40 cellular contexts compared by ENCODE assay signal in genomic region chr13:101393140-101393539, GRCh38. TPM values are rescaled to one million over a fixed set of nuclear protein-coding genes. Genes with fewer than 3 reads are reported as not detected.
"Had no signal": no experiment of that assay in that cellular context is flagged by ENCODE, and none has a peak within 500 bp of the region (broad histone marks: within the 10 kb centered on the region; RNA-seq: fewer than 3 reads in every experiment).

No MANE protein-coding gene starts in this region.

- H3K27me3 ChIP-seq: adrenal gland, brain microvascular endothelial cell, cardiac muscle cell, Peyer's patch had no signal

- ATAC-seq: activated naive CD4-positive, alpha-beta T cell treated with anti-CD3 and anti-CD28 coated beads, Interleukin-2, amount 50 U/mL, for 72 hours; activated T-cell treated with anti-CD3 and anti-CD28 coated beads, Interleukin-2, amount 50 U/mL, for 4 hours; PC-3 had no signal

- H3K27me3 Mint-ChIP-seq: activated B cell treated with CpG ODN at 0.5 μM for 24 hours had no signal

- H3K27ac Mint-ChIP-seq: activated B cell treated with CpG ODN at 0.5 μM for 24 hours; activated CD4-positive, alpha-beta memory T cell treated with anti-CD3 and anti-CD28 coated beads for 36 hours; activated naive CD4-positive, alpha-beta T cell treated with anti-CD3 and anti-CD28 coated beads for 36 hours; activated naive CD4-positive, alpha-beta T cell treated with anti-CD3 and anti-CD28 coated beads, Interleukin-2, amount 50 U/mL, for 72 hours; activated T-helper 1 cell treated with anti-CD3 and anti-CD28 coated beads, Interleukin-12 subunit alpha, Interleukin-12 subunit beta, Interleukin-2, Interleukin-4 antibody, amounts not matched to agents 30 ng/mL and 10 ng/mL and 1 ng/mL, durations not matched to agents 14 hours and 24 hours and 36 hours had no signal

- H3K36me3 ChIP-seq: adrenal gland, brain microvascular endothelial cell, cardiac muscle cell, Peyer's patch had no signal

- DNase-seq: activated B cell treated with CpG ODN at 0.5 μM for 24 hours; activated CD4-positive, alpha-beta memory T cell treated with anti-CD3 and anti-CD28 coated beads for 36 hours; activated CD4-positive, alpha-beta T cell treated with anti-CD3 and anti-CD28 coated beads for 4 hours; activated CD4-positive, alpha-beta T cell treated with anti-CD3 and anti-CD28 coated beads, Interleukin-2, amount 50 U/mL, for 1 hour; activated CD4-positive, CD25-positive, alpha-beta regulatory T cell treated with anti-CD3 and anti-CD28 coated beads, Interleukin-2, amount 50 U/mL, for 72 hours; activated CD8-positive, alpha-beta memory T cell treated with anti-CD3 and anti-CD28 coated beads, Interleukin-2, amount 50 U/mL, for 4 hours; activated gamma-delta T cell treated with Interleukin-2 at 50 U/mL for 16 hours; activated naive CD4-positive, alpha-beta T cell treated with anti-CD3 and anti-CD28 coated beads for 36 hours; activated T-cell treated with anti-CD3 and anti-CD28 coated beads for 4 hours; activated T-cell treated with anti-CD3 and anti-CD28 coated beads, Interleukin-2, amount 50 U/mL, for 4 hours; adrenal gland; brain microvascular endothelial cell; Kasumi-1; KG1; MM.1S; MV-4-11; NCI-H1092; NCI-H1417; NCI-H146; NCI-H187; NCI-H2029 treated with DMSO at 0.1 percent for 48 hours; NCI-H2107; NCI-H226; NCI-H446 treated with DMSO at 0.1 percent for 48 hours; NCI-H69; NCI-H82; PC-3; Peyer's patch; Right ventricle myocardium superior; SW 1271; T-helper 1 cell; T-helper 2 cell; T-helper 9 cell had no signal

- H3K36me3 Mint-ChIP-seq: activated CD4-positive, alpha-beta memory T cell treated with anti-CD3 and anti-CD28 coated beads for 36 hours had no signal

- H3K4me3 Mint-ChIP-seq: activated B cell treated with CpG ODN at 0.5 μM for 24 hours; activated CD4-positive, alpha-beta memory T cell treated with anti-CD3 and anti-CD28 coated beads for 36 hours; activated naive CD4-positive, alpha-beta T cell treated with anti-CD3 and anti-CD28 coated beads for 36 hours; activated T-cell treated with anti-CD3 and anti-CD28 coated beads, Interleukin-2, amount 50 U/mL, for 4 hours; activated T-helper 1 cell treated with anti-CD3 and anti-CD28 coated beads, Interleukin-12 subunit alpha, Interleukin-12 subunit beta, Interleukin-2, Interleukin-4 antibody, amounts not matched to agents 30 ng/mL and 10 ng/mL and 1 ng/mL, durations not matched to agents 14 hours and 24 hours and 36 hours; central memory CD8-positive, alpha-beta T cell had no signal

- H3K9me3 ChIP-seq: adrenal gland, Peyer's patch had no signal

- H3K4me3 ChIP-seq: adrenal gland, cardiac muscle cell, Peyer's patch, SK-N-MC had no signal

- H3K4me1 Mint-ChIP-seq: activated B cell treated with CpG ODN at 0.5 μM for 24 hours had no signal

- H3K4me1 ChIP-seq: adrenal gland, Peyer's patch had no signal

- H3K27ac ChIP-seq: adrenal gland, brain microvascular endothelial cell, cardiac muscle cell, Peyer's patch, RWPE1, SK-N-MC, VCaP had no signal

- H3K9me3 Mint-ChIP-seq: activated B cell treated with CpG ODN at 0.5 μM for 24 hours; activated CD4-positive, alpha-beta memory T cell treated with anti-CD3 and anti-CD28 coated beads for 36 hours; activated naive CD4-positive, alpha-beta T cell treated with anti-CD3 and anti-CD28 coated beads for 36 hours; activated naive CD4-positive, alpha-beta T cell treated with anti-CD3 and anti-CD28 coated beads, Interleukin-2, amount 50 U/mL, for 72 hours; activated T-cell treated with anti-CD3 and anti-CD28 coated beads, Interleukin-2, amount 50 U/mL, for 4 hours; activated T-helper 1 cell treated with anti-CD3 and anti-CD28 coated beads, Interleukin-12 subunit alpha, Interleukin-12 subunit beta, Interleukin-2, Interleukin-4 antibody, amounts not matched to agents 30 ng/mL and 10 ng/mL and 1 ng/mL, durations not matched to agents 14 hours and 24 hours and 36 hours; central memory CD8-positive, alpha-beta T cell had no signal

RNA-seq across cellular contexts. Expression of gene NALCN, which starts 23.2 kb away (rescaled TPM):
- total RNA-seq: activated B cell treated with CpG ODN at 0.5 μM for 24 hours; activated CD4-positive, alpha-beta memory T cell treated with anti-CD3 and anti-CD28 coated beads for 36 hours; activated naive CD4-positive, alpha-beta T cell treated with anti-CD3 and anti-CD28 coated beads for 36 hours; activated naive CD4-positive, alpha-beta T cell treated with anti-CD3 and anti-CD28 coated beads, Interleukin-2, amount 50 U/mL, for 72 hours; activated T-cell treated with anti-CD3 and anti-CD28 coated beads, Interleukin-2, amount 50 U/mL, for 4 hours; activated T-helper 1 cell treated with anti-CD3 and anti-CD28 coated beads, Interleukin-12 subunit alpha, Interleukin-12 subunit beta, Interleukin-2, Interleukin-4 antibody, amounts not matched to agents 30 ng/mL and 10 ng/mL and 1 ng/mL, durations not matched to agents 14 hours and 24 hours and 36 hours; cardiac muscle cell had no signal
- polyA plus RNA-seq: cardiac muscle cell had no signal

RNA-seq across cellular contexts. Expression of gene ITGBL1, which starts 59.3 kb away (rescaled TPM):
- total RNA-seq: activated B cell treated with CpG ODN at 0.5 μM for 24 hours; activated CD4-positive, alpha-beta memory T cell treated with anti-CD3 and anti-CD28 coated beads for 36 hours; activated naive CD4-positive, alpha-beta T cell treated with anti-CD3 and anti-CD28 coated beads for 36 hours; activated naive CD4-positive, alpha-beta T cell treated with anti-CD3 and anti-CD28 coated beads, Interleukin-2, amount 50 U/mL, for 72 hours; activated T-helper 1 cell treated with anti-CD3 and anti-CD28 coated beads, Interleukin-12 subunit alpha, Interleukin-12 subunit beta, Interleukin-2, Interleukin-4 antibody, amounts not matched to agents 30 ng/mL and 10 ng/mL and 1 ng/mL, durations not matched to agents 14 hours and 24 hours and 36 hours; cardiac muscle cell had no signal
- polyA plus RNA-seq: cardiac muscle cell had no signal
